Comparison of ENCODE assay signal across 18 cellular contexts in the genomic region with DNA sequence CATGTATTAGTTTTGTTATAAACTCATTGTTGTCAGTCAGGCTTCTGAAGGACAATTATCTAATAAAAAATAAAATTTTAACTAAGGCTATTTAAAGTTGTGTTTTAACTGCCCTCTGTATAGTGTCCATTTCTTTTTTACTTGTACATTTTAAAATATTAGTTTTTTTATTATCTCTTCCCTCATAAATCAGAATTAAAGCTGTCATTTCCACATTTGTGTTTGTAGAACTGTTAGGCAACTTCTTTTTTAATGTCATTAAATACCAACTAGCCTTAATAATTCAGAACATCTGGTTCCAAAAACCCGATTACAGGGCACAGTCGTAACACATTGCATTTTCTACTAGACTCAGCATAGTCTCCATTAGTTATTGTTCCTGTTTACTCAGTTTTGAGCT.
DNase-seq lines count a peak whose midpoint lies in the region; ATAC-seq, FAIRE-seq and TF ChIP-seq lines count a peak whose summit lies in the region.
"Had no signal": no experiment of that assay in that cellular context is flagged by ENCODE, and none has a peak within 500 bp of the region (broad histone marks: within the 10 kb centered on the region; RNA-seq: fewer than 3 reads in every experiment).

No MANE protein-coding gene starts in this region.

- H3K27ac ChIP-seq in VCaP (peak overlapping the region; percentile 53), psoas muscle (no peak overlapping the region), dorsolateral prefrontal cortex (no peak overlapping the region)
- H3K27ac ChIP-seq: 22Rv1, HL-60 had no signal

- peak; percentile 9 for FAIRE-seq in A204.1 (lab: Jason Lieb, UNC)
- FAIRE-seq: H54 had no signal

- peaks cover 15% of the 10 kb centered on the region for H3K9me3 Mint-ChIP-seq in progenitor cell of endocrine pancreas (ENCODE audit: low read depth)

- H3K9me3 ChIP-seq in psoas muscle: no peaks in the 10 kb centered on the region
- H3K9me3 ChIP-seq: BE2C, Caco-2 had no signal

- ATAC-seq in psoas muscle: no peak
- ATAC-seq: GM23338 had no signal

- no peaks in the 10 kb centered on the region for H3K36me3 ChIP-seq in psoas muscle (ENCODE audit: insufficient read depth in 1 of 2, low read depth in 1 of 2)
- H3K36me3 ChIP-seq: BE2C had no signal

- no peak for TF ChIP-seq CTCF in VCaP (conservative IDR thresholded peaks at IDR 0.05)
- no peak for TF ChIP-seq CTCF in progenitor cell of endocrine pancreas (IDR thresholded peaks at IDR 0.05; ENCODE audit: unreplicated experiment)
- no peak for TF ChIP-seq CTCF in psoas muscle (IDR thresholded peaks at IDR 0.05)
- TF ChIP-seq CTCF in dorsolateral prefrontal cortex (IDR thresholded peaks at IDR 0.05 in 54 of 56, conservative IDR thresholded peaks at IDR 0.05 in 2 of 56; ENCODE audit: low read depth in 1 of 56, partially characterized antibody in 56 of 56): no peak

- H3K36me3 Mint-ChIP-seq in progenitor cell of endocrine pancreas (ENCODE audit: insufficient read depth): peaks cover 4% of the 10 kb centered on the region
- H3K36me3 Mint-ChIP-seq: CD4-positive, CD25-positive, alpha-beta regulatory T cell; CD8-positive, alpha-beta memory T cell had no signal

- H3K27me3 Mint-ChIP-seq in progenitor cell of endocrine pancreas: no peaks in the 10 kb centered on the region
- H3K27me3 Mint-ChIP-seq: CD4-positive, CD25-positive, alpha-beta regulatory T cell; CD8-positive, alpha-beta memory T cell had no signal

- intact Hi-C loops in head of caudate nucleus (cut with DNase I) (no loop called here), psoas muscle (cut with DNase I) (no loop called here), dorsolateral prefrontal cortex (cut with DNase I) (no loop called here)

- H3K4me3 ChIP-seq in psoas muscle (no peak overlapping the region), dorsolateral prefrontal cortex (peak overlapping the region in 4 of 59 donors; percentile 5 to 23 (median 14))
- H3K4me3 ChIP-seq: GM23338 had no signal

- no peak overlapping the region for H3K27ac Mint-ChIP-seq in progenitor cell of endocrine pancreas
- H3K27ac Mint-ChIP-seq: CD4-positive, CD25-positive, alpha-beta regulatory T cell; CD8-positive, alpha-beta memory T cell; GM23338 had no signal

- peaks cover 27% of the 10 kb centered on the region for H3K4me1 Mint-ChIP-seq in progenitor cell of endocrine pancreas (ENCODE audit: low read depth)
- H3K4me1 Mint-ChIP-seq: CD4-positive, CD25-positive, alpha-beta regulatory T cell; CD8-positive, alpha-beta memory T cell had no signal

- peak overlapping the region; percentile 40 for H3K4me3 Mint-ChIP-seq in progenitor cell of endocrine pancreas (ENCODE audit: low read depth)
- H3K4me3 Mint-ChIP-seq: CD4-positive, CD25-positive, alpha-beta regulatory T cell; CD8-positive, alpha-beta memory T cell; GM23338 had no signal

- 43 to 53% (median 48%) methylated on average over 2 of the region's 2 CpGs for WGBS in psoas muscle, 3 donors

- H3K27me3 ChIP-seq in psoas muscle (ENCODE audit: insufficient read depth in 3 of 3, low read length in 2 of 3): no peaks in the 10 kb centered on the region
- no peaks in the 10 kb centered on the region for H3K27me3 ChIP-seq in dorsolateral prefrontal cortex
- H3K27me3 ChIP-seq: BE2C had no signal

- no peaks in the 10 kb centered on the region for H3K4me1 ChIP-seq in psoas muscle
- H3K4me1 ChIP-seq: BE2C, Caco-2 had no signal

- DNase-seq in NCI-H774 (lab: John Stamatoyannopoulos, UW) (peak; percentile 54), progenitor cell of endocrine pancreas (ENCODE audit: low spot score, unreplicated experiment) (no peak), head of caudate nucleus (no peak), psoas muscle (no peak), dorsolateral prefrontal cortex (no peak)
- DNase-seq: BE2C; C1 segment of cervical spinal cord; Caco-2; CD4-positive, CD25-positive, alpha-beta regulatory T cell; CD8-positive, alpha-beta memory T cell; GF-D8; HCEC 1CT had no signal
